In the genomic region with DNA sequence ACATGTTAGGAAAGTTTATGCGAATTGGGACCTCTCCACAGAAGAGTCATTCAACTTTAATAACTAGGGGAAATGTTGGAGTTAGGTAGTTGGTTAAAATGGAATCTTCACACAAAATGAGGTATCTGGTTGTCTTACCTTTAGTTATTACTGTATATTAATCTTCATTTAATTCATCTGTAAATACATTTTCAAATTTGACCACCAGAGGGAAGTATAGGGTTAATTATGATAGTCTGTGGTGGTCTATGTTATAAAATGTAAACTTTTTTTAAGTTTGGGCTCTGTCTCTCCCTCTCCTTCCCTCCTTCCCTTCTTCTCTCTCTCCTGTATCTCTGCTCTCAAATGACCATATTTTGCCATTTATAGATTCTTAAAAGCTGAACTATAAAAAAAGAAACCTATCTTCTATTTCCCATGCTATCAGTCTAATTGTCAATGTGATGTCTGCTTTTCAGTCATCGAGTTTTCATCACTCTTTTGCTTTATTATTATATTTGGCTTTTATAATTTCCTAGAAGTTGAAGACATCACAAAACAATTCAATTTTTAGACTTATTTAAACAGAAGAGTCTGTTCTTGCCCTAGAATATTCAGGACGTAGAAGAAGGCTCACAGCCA, we compare ENCODE assay signal across 8 cellular contexts. TPM values are rescaled to one million over a fixed set of nuclear protein-coding genes. Genes with fewer than 3 reads are reported as not detected.
DNase-seq lines count a peak whose midpoint lies in the region; ATAC-seq, FAIRE-seq and TF ChIP-seq lines count a peak whose summit lies in the region.

No MANE protein-coding gene starts in this region.

- H3K9ac ChIP-seq in Loucy (ENCODE audit: low read depth, low read length, poor library complexity, severe bottlenecking), result no peak overlapping the region

- no peaks in the 10 kb centered on the region for H3K79me2 ChIP-seq in Loucy (ENCODE audit: insufficient read depth, low read length)

- H3K36me3 Mint-ChIP-seq in osteocyte (ENCODE audit: unreplicated experiment), result no peaks in the 10 kb centered on the region

- FAIRE-seq in frontal cortex (lab: Jason Lieb, UNC) (no peak), GM19239 (lab: Jason Lieb, UNC) (no peak)

- H3K4me2 ChIP-seq in Loucy (ENCODE audit: low read depth, low read length, poor library complexity, severe bottlenecking), result no peak overlapping the region

- intact Hi-C loops in breast epithelium (cut with DNase I; ENCODE audit: low total_unique reads), result no loop called here

- no peak for TF ChIP-seq POLR2A in breast epithelium (IDR thresholded peaks at IDR 0.05)

- H2AFZ ChIP-seq in Loucy (ENCODE audit: low read length), result no peak overlapping the region; the same call in 1 of the 2 replicates

- H3K4me3 ChIP-seq in Loucy (ENCODE audit: low read length, poor library complexity, severe bottlenecking) (no peak overlapping the region), breast epithelium (no peak overlapping the region)

- no peak overlapping the region for H3K4me3 Mint-ChIP-seq in osteocyte (ENCODE audit: unreplicated experiment)
- H3K4me3 Mint-ChIP-seq in stimulated activated naive CD8-positive, alpha-beta T cell treated with anti-CD3 and anti-CD28 coated beads, Interleukin-15, amount 100 ng/mL, for 72 hours, result no peak overlapping the region

- DNase-seq in breast epithelium (ENCODE audit: low spot score in 2 of 2) (no peak), osteocyte (ENCODE audit: extremely low spot score, unreplicated experiment) (no peak), HuH-7 (ENCODE audit: low spot score) (no peak), frontal cortex (ENCODE audit: low spot score in 2 of 2) (no peak), GM19239 (ENCODE audit: insufficient read length, low spot score) (no peak)
- no peak for DNase-seq in stimulated activated naive CD8-positive, alpha-beta T cell treated with anti-CD3 and anti-CD28 coated beads, Interleukin-15, amount 100 ng/mL, for 72 hours

- peak; percentile 69 for TF ChIP-seq CTCF in Loucy (conservative IDR thresholded peaks at IDR 0.05; ENCODE audit: low read length)
- peak; percentile 16 to 32 (median 30) for TF ChIP-seq CTCF in breast epithelium (IDR thresholded peaks at IDR 0.05)
- TF ChIP-seq CTCF in osteocyte (IDR thresholded peaks at IDR 0.05), result peak; percentile 71

- no peaks in the 10 kb centered on the region for H3K9me2 ChIP-seq in Loucy (replicated peaks; ENCODE audit: low read depth, low read length)

- no peak overlapping the region for H3K27ac Mint-ChIP-seq in osteocyte (ENCODE audit: unreplicated experiment)
- no peak overlapping the region for H3K27ac Mint-ChIP-seq in stimulated activated naive CD8-positive, alpha-beta T cell treated with anti-CD3 and anti-CD28 coated beads, Interleukin-15, amount 100 ng/mL, for 72 hours

- H3F3A ChIP-seq in Loucy (ENCODE audit: low read depth), result no peaks in the 10 kb centered on the region

- H3K27ac ChIP-seq in breast epithelium, result no peak overlapping the region

- H3K36me3 ChIP-seq in Loucy (ENCODE audit: insufficient read depth, low read length) (no peaks in the 10 kb centered on the region), breast epithelium (no peaks in the 10 kb centered on the region)

- H3K9me3 ChIP-seq in Loucy (ENCODE audit: insufficient read depth, low read depth, low read length) (no peaks in the 10 kb centered on the region), breast epithelium (no peaks in the 10 kb centered on the region)

- H4K20me1 ChIP-seq in Loucy (ENCODE audit: insufficient read depth, low read length, poor library complexity, severe bottlenecking), result no peaks in the 10 kb centered on the region

- no peaks in the 10 kb centered on the region for H3K9me3 Mint-ChIP-seq in osteocyte (ENCODE audit: unreplicated experiment)
- H3K9me3 Mint-ChIP-seq in stimulated activated naive CD8-positive, alpha-beta T cell treated with anti-CD3 and anti-CD28 coated beads, Interleukin-15, amount 100 ng/mL, for 72 hours, result no peaks in the 10 kb centered on the region

- ATAC-seq in GM18909 (IDR thresholded peaks at IDR 0.05; ENCODE audit: poor library complexity, unreplicated experiment), result peak; percentile 63
- no peak for ATAC-seq in stimulated activated naive CD8-positive, alpha-beta T cell treated with anti-CD3 and anti-CD28 coated beads, Interleukin-15, amount 100 ng/mL, for 72 hours

- no peaks in the 10 kb centered on the region for H3K4me1 ChIP-seq in Loucy (ENCODE audit: insufficient read depth, low read length, poor library complexity, severe bottlenecking)
- H3K4me1 ChIP-seq in breast epithelium, result no peaks in the 10 kb centered on the region

- no peaks in the 10 kb centered on the region for H3K27me3 Mint-ChIP-seq in osteocyte (ENCODE audit: unreplicated experiment)
- H3K27me3 Mint-ChIP-seq in stimulated activated naive CD8-positive, alpha-beta T cell treated with anti-CD3 and anti-CD28 coated beads, Interleukin-15, amount 100 ng/mL, for 72 hours, result peaks cover 7% of the 10 kb centered on the region

- peaks cover 7% of the 10 kb centered on the region for H3K4me1 Mint-ChIP-seq in osteocyte (ENCODE audit: unreplicated experiment)
- H3K4me1 Mint-ChIP-seq in stimulated activated naive CD8-positive, alpha-beta T cell treated with anti-CD3 and anti-CD28 coated beads, Interleukin-15, amount 100 ng/mL, for 72 hours, result no peaks in the 10 kb centered on the region

- H3K27me3 ChIP-seq in Loucy (ENCODE audit: insufficient read depth, low read length, poor library complexity, severe bottlenecking), result no peaks in the 10 kb centered on the region
- no peaks in the 10 kb centered on the region for H3K27me3 ChIP-seq in breast epithelium

RNA-seq across cellular contexts. Expression of a gene that starts 49.8 kb away (rescaled TPM):
- total RNA-seq in breast epithelium, result 10 to 100 TPM; 14.7 to 50.1 (median 44.2) TPM
- 1.0 and 1.7 TPM in 2 replicates for total RNA-seq in osteocyte
- 2.4 TPM for total RNA-seq in frontal cortex
